9 cellular contexts compared by ENCODE assay signal in the genomic region with DNA sequence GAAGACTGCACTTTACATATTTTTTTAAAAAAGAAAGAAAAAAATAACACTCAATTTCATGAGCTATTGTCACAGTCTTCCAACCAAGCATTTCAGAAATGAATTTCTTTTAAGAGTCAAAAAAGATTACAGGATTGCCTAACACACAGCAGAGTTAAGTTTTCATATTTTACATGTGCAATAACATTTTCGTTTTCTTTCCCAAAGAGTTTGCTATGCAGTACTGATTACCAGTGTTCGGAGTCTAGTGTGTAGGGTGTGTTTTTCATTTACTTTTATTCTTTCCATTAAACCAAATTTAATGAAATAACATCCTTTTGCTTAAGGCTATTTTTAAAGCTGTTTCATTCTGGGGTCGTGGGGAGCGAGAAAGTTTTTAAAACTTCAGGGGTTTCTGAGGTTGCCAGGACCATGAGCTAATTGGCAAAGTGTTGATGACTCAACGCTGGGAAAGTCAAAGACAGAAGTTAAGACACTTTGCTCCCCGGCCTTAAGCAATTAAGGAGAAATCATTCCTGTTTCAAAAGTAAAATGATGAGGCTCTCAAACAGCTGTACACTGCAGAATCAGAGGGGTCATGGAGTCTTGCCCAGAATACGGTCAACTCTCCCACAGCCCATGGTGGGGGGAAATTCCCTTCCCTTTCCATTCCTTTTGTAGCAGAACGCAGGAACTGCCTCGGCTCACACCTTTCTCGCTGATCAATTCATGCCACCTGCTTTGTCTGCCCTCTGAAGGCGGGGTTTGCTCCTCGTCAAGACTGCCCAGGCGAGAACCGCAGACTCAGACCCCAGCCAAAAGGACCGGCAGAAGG. TPM values are rescaled to one million over a fixed set of nuclear protein-coding genes. Genes with fewer than 3 reads are reported as not detected.
A peak's percentile ranks its signal among the peaks of the same experiment; 100 is the strongest.
DNase-seq lines count a peak whose midpoint lies in the region; TF ChIP-seq lines count a peak whose summit lies in the region.
"Had no signal": no experiment of that assay in that cellular context is flagged by ENCODE, and none has a peak within 500 bp of the region (broad histone marks: within the 10 kb centered on the region; RNA-seq: fewer than 3 reads in every experiment).

No MANE protein-coding gene starts in this region.

- no peak for TF ChIP-seq EP300 in ovary (IDR thresholded peaks at IDR 0.05)

- H2AFZ ChIP-seq in MM.1S (ENCODE audit: low read length), result no peak overlapping the region

- TF ChIP-seq POLR2A in ovary (IDR thresholded peaks at IDR 0.05), result no peak

- intact Hi-C loops in ovary (cut with DNase I), result no loop called here

- DNase-seq in BJ (ENCODE audit: low read depth), result peak; percentile 49
- DNase-seq in NT2/D1 (ENCODE audit: low read depth, low spot score), result no peak
- DNase-seq in fibroblast of pulmonary artery (ENCODE audit: low read depth), result peak; percentile 66
- peak; percentile 52 to 67 (median 62) for DNase-seq in ovary
- DNase-seq in MM.1S, result no peak
- DNase-seq in activated CD4-positive, alpha-beta T cell treated with anti-CD3 and anti-CD28 coated beads for 4 hours, result no peak
- no peak for DNase-seq in NCI-H1048 (lab: John Stamatoyannopoulos, UW)
- DNase-seq in activated CD8-positive, alpha-beta memory T cell treated with anti-CD3 and anti-CD28 coated beads for 24 hours, result no peak
- DNase-seq: DND-41 had no signal

- H3K4me3 ChIP-seq in BJ (ENCODE audit: low read depth, low read length) (peak overlapping the region; percentile 7; the same call in 1 of the 2 replicates), NT2/D1 (ENCODE audit: insufficient read length, low read depth) (no peak overlapping the region), fibroblast of pulmonary artery (replicated peaks; ENCODE audit: low read depth, low read length) (peak overlapping the region; percentile 12), ovary (no peak overlapping the region), MM.1S (ENCODE audit: low read length) (no peak overlapping the region)

- H3K36me3 ChIP-seq in BJ (ENCODE audit: control insufficient read depth, insufficient read depth, low read length), result peaks cover 1% of the 10 kb centered on the region; the same call in 1 of the 2 replicates
- H3K36me3 ChIP-seq in NT2/D1 (ENCODE audit: insufficient read depth, insufficient read length, low read length), result peaks cover 11% of the 10 kb centered on the region
- H3K36me3 ChIP-seq in ovary, result no peaks in the 10 kb centered on the region
- no peaks in the 10 kb centered on the region for H3K36me3 ChIP-seq in MM.1S (replicated peaks; ENCODE audit: insufficient read depth, low read length)

- peaks cover 17% of the 10 kb centered on the region for H3K4me1 ChIP-seq in NT2/D1 (ENCODE audit: insufficient read depth, insufficient read length)
- H3K4me1 ChIP-seq in ovary (ENCODE audit: insufficient read depth), result peaks cover 14% of the 10 kb centered on the region
- no peaks in the 10 kb centered on the region for H3K4me1 ChIP-seq in MM.1S (ENCODE audit: low read length)

- H3K9me3 ChIP-seq in NT2/D1 (ENCODE audit: insufficient read depth, low read length) (no peaks in the 10 kb centered on the region), ovary (no peaks in the 10 kb centered on the region), MM.1S (replicated peaks; ENCODE audit: insufficient read depth, low read length) (no peaks in the 10 kb centered on the region)

- no peaks in the 10 kb centered on the region for H3K9me2 ChIP-seq in MM.1S (replicated peaks; ENCODE audit: insufficient read depth, low read length)

- H3K9ac ChIP-seq in NT2/D1 (ENCODE audit: insufficient read length, low read depth), result peak overlapping the region; percentile 24
- no peak overlapping the region for H3K9ac ChIP-seq in MM.1S (ENCODE audit: low read length)

- TF ChIP-seq CTCF in BJ (IDR thresholded peaks at IDR 0.05; ENCODE audit: insufficient read depth, low read depth, low read length), result no peak
- no peak for TF ChIP-seq CTCF in fibroblast of pulmonary artery (IDR thresholded peaks at IDR 0.05; ENCODE audit: low read length, missing control alignments)
- TF ChIP-seq CTCF in ovary (IDR thresholded peaks at IDR 0.05), result no peak
- no peak for TF ChIP-seq CTCF in MM.1S (IDR thresholded peaks at IDR 0.05; ENCODE audit: low read length)

- CTCF ChIA-PET in BJ (lab: Yijun Ruan, JAX), result interaction anchor here (0.9 to 1.3 kb wide), 2 partner anchors 9 to 49 kb away, joined by 3 read pairs; no protein-coding TSS in a partner anchor

- H3K4me2 ChIP-seq in MM.1S (ENCODE audit: low read depth, low read length), result no peak overlapping the region

- POLR2A ChIA-PET in BJ (lab: Charles Lee), result no interaction called here

- peaks cover 2% of the 10 kb centered on the region; the same call in 1 of the 2 replicates for H3K27me3 ChIP-seq in BJ (ENCODE audit: control insufficient read depth, insufficient read depth, low read length)
- H3K27me3 ChIP-seq in NT2/D1 (ENCODE audit: insufficient read depth, insufficient read length), result no peaks in the 10 kb centered on the region
- H3K27me3 ChIP-seq in ovary, result no peaks in the 10 kb centered on the region
- H3K27me3 ChIP-seq in MM.1S (replicated peaks; ENCODE audit: insufficient read depth, low read length), result peaks cover 83% of the 10 kb centered on the region

- 6 to 13% (median 7%) methylated on average over 15 of the region's 15 CpGs for WGBS in ovary, 3 donors

- H3K27ac ChIP-seq in ovary (peak overlapping the region; percentile 70 to 79), MM.1S (ENCODE audit: low read length) (no peak overlapping the region)

- H3K79me2 ChIP-seq in MM.1S (ENCODE audit: low read length), result no peaks in the 10 kb centered on the region

- H4K20me1 ChIP-seq in MM.1S (ENCODE audit: insufficient read depth, low read length), result no peaks in the 10 kb centered on the region

- no peaks in the 10 kb centered on the region for H3F3A ChIP-seq in MM.1S (ENCODE audit: insufficient read depth, low read length)

RNA-seq across cellular contexts. Expression of a gene that starts 53.0 kb away (rescaled TPM):
- polyA plus RNA-seq in BJ (2011; rRNA removed), result 0.53 and 1.3 TPM in 2 replicates
- 0.66 and 2.0 TPM in 2 replicates for polyA minus RNA-seq in BJ (2011; rRNA and poly(A)+ RNA removed)
- 10 to 100 TPM; 10.6 to 33.5 (median 13.9) TPM for total RNA-seq in ovary
- polyA plus RNA-seq in ovary, result 1 to 10 TPM; 6.7 to 7.7 TPM

Comparison
In these comparisons a context has a peak if more than half of its experiments do, and no peak if none do; other contexts are left out.
1. DNase-seq: peak in BJ (single experiment), fibroblast of pulmonary artery (single experiment) and ovary (5 of 5); none in NT2/D1 (single experiment), MM.1S (single experiment), activated CD4-positive, alpha-beta T cell treated with anti-CD3 and anti-CD28 coated beads for 4 hours (0 of 2), NCI-H1048 (single experiment) and activated CD8-positive, alpha-beta memory T cell treated with anti-CD3 and anti-CD28 coated beads for 24 hours (single experiment).
2. H3K4me3 ChIP-seq: peak in BJ (single experiment) and fibroblast of pulmonary artery (single experiment); none in NT2/D1 (single experiment), ovary (single experiment) and MM.1S (single experiment).